ENCODE assay signal across 8 cellular contexts in genomic region chr1:209335090-209335692, GRCh38.
DNase-seq lines count a peak whose midpoint lies in the region; ATAC-seq and TF ChIP-seq lines count a peak whose summit lies in the region.

No MANE protein-coding gene starts in this region.

- TF ChIP-seq CTCF in cardiac muscle cell (IDR thresholded peaks at IDR 0.05; ENCODE audit: low read depth, low read length) = peak; percentile 89

- no peak overlapping the region for H3K4me3 ChIP-seq in cardiac muscle cell

- intact Hi-C loops in Right ventricle myocardium inferior (cut with DNase I) = no loop called here

- H3K4me1 ChIP-seq in cardiac muscle cell (ENCODE audit: low read depth) = peaks cover 10% of the 10 kb centered on the region

- DNase-seq in cardiac muscle cell (ENCODE audit: low read depth in 1 of 2, low spot score in 1 of 2) (peak; percentile 23 to 70), Right ventricle myocardium inferior (ENCODE audit: missing footprints) (no peak), SW 1271 (lab: John Stamatoyannopoulos, UW) (peak; percentile 3 to 5), iPS DF 4.7 (ENCODE audit: extremely low read depth, low spot score) (peak; percentile 36), cerebellar nuclear complex (lab: John Stamatoyannopoulos, UW) (no peak)

- H3K27ac ChIP-seq in cardiac muscle cell = no peak overlapping the region

- ATAC-seq in Right ventricle myocardium inferior (no peak), GM21367 (IDR thresholded peaks at IDR 0.05; ENCODE audit: unreplicated experiment) (peak; percentile 73), HG03565 (IDR thresholded peaks at IDR 0.05; ENCODE audit: unreplicated experiment) (peak; percentile 90), GM19023 (IDR thresholded peaks at IDR 0.05; ENCODE audit: unreplicated experiment) (no peak)

- H3K9me3 ChIP-seq in cardiac muscle cell (ENCODE audit: low read depth) = no peaks in the 10 kb centered on the region

- no peaks in the 10 kb centered on the region for H3K36me3 ChIP-seq in cardiac muscle cell

- no peaks in the 10 kb centered on the region for H3K27me3 ChIP-seq in cardiac muscle cell

Comparison
In these comparisons a context has a peak if more than half of its experiments do, and no peak if none do; other contexts are left out.
1. DNase-seq: peak in cardiac muscle cell (2 of 2), SW 1271 (2 of 2) and iPS DF 4.7 (single experiment); none in Right ventricle myocardium inferior (single experiment) and cerebellar nuclear complex (0 of 2).
2. ATAC-seq: peak in GM21367 (single experiment) and HG03565 (single experiment); none in Right ventricle myocardium inferior (single experiment) and GM19023 (single experiment).